In the genomic region with DNA sequence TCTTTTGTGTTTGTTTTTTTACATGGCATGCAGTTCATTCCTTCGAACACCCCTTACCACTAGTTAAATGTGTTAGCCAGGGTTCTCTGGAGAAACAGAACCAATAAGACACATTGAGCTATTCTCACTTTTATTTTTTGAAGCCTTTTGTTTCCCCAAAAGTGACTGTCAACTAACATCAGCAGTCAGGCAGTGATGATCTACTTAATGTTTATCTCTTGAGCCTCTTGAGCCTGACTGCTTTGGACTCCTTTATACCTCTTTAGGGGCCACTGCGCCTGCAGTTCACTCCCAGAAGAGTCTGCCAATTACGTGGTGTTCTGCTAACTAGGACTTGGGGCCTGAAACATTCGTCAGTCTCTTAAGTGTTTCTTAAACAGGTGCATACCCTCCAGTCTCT, we compare ENCODE assay signal across 29 cellular contexts.
"Had no signal": no experiment of that assay in that cellular context is flagged by ENCODE, and none has a peak within 500 bp of the region (broad histone marks: within the 10 kb centered on the region; RNA-seq: fewer than 3 reads in every experiment).

No MANE protein-coding gene starts in this region.

- H3K4me3 Mint-ChIP-seq: activated CD4-positive, alpha-beta memory T cell treated with anti-CD3 and anti-CD28 coated beads, Interleukin-2, amount 10 ng/mL, durations not matched to agents 7 days and 5 days; activated CD4-positive, alpha-beta T cell treated with anti-CD3 and anti-CD28 coated beads for 36 hours; activated CD4-positive, alpha-beta T cell treated with anti-CD3 and anti-CD28 coated beads, Interleukin-2, amount 10 ng/mL, durations not matched to agents 7 days and 5 days; activated naive CD4-positive, alpha-beta T cell treated with anti-CD3 and anti-CD28 coated beads, Interleukin-2, amount 10 ng/mL, durations not matched to agents 7 days and 5 days; activated naive CD8-positive, alpha-beta T cell treated with anti-CD3 and anti-CD28 coated beads, Interleukin-2, amount 10 ng/mL, durations not matched to agents 7 days and 5 days; activated T-cell treated with anti-CD3 and anti-CD28 coated beads, Interleukin-2, amount 50 U/mL, for 24 hours; activated T-cell treated with anti-CD3 and anti-CD28 coated beads, Interleukin-2, amount 50 U/mL, for 72 hours; brain had no signal

- H3K27ac Mint-ChIP-seq: activated CD4-positive, alpha-beta memory T cell treated with anti-CD3 and anti-CD28 coated beads, Interleukin-2, amount 10 ng/mL, durations not matched to agents 7 days and 5 days; activated CD4-positive, alpha-beta T cell treated with anti-CD3 and anti-CD28 coated beads for 36 hours; activated CD4-positive, alpha-beta T cell treated with anti-CD3 and anti-CD28 coated beads, Interleukin-2, amount 10 ng/mL, durations not matched to agents 7 days and 5 days; activated naive CD4-positive, alpha-beta T cell treated with anti-CD3 and anti-CD28 coated beads, Interleukin-2, amount 10 ng/mL, durations not matched to agents 7 days and 5 days; activated naive CD4-positive, alpha-beta T cell treated with anti-CD3 and anti-CD28 coated beads, Interleukin-2, amount 50 U/mL, for 72 hours; activated naive CD8-positive, alpha-beta T cell treated with anti-CD3 and anti-CD28 coated beads, Interleukin-2, amount 10 ng/mL, durations not matched to agents 7 days and 5 days; activated T-cell treated with anti-CD3 and anti-CD28 coated beads, Interleukin-2, amount 50 U/mL, for 24 hours; activated T-cell treated with anti-CD3 and anti-CD28 coated beads, Interleukin-2, amount 50 U/mL, for 72 hours; brain had no signal

- H3K9me3 ChIP-seq: colonic mucosa, esophagus squamous epithelium had no signal

- H3K79me2 ChIP-seq: hepatocyte had no signal

- H3K27me3 ChIP-seq: ascending aorta, breast epithelium, cardiac muscle cell, colonic mucosa, esophagus squamous epithelium, gastroesophageal sphincter, heart right ventricle, hepatocyte had no signal

- ATAC-seq: activated CD4-positive, alpha-beta T cell treated with anti-CD3 and anti-CD28 coated beads for 36 hours; activated naive CD4-positive, alpha-beta T cell treated with anti-CD3 and anti-CD28 coated beads, Interleukin-2, amount 50 U/mL, for 72 hours; activated T-cell treated with anti-CD3 and anti-CD28 coated beads, Interleukin-2, amount 50 U/mL, for 72 hours; gastroesophageal sphincter; heart right ventricle had no signal

- H3K36me3 ChIP-seq: ascending aorta, breast epithelium, cardiac muscle cell, colonic mucosa, esophagus squamous epithelium, gastroesophageal sphincter, heart right ventricle had no signal

- H3K27me3 Mint-ChIP-seq: activated CD4-positive, alpha-beta memory T cell treated with anti-CD3 and anti-CD28 coated beads, Interleukin-2, amount 10 ng/mL, durations not matched to agents 7 days and 5 days; activated CD4-positive, alpha-beta T cell treated with anti-CD3 and anti-CD28 coated beads for 36 hours; activated CD4-positive, alpha-beta T cell treated with anti-CD3 and anti-CD28 coated beads, Interleukin-2, amount 10 ng/mL, durations not matched to agents 7 days and 5 days; activated naive CD4-positive, alpha-beta T cell treated with anti-CD3 and anti-CD28 coated beads, Interleukin-2, amount 10 ng/mL, durations not matched to agents 7 days and 5 days; activated T-cell treated with anti-CD3 and anti-CD28 coated beads, Interleukin-2, amount 50 U/mL, for 24 hours had no signal

- H3K4me2 ChIP-seq: hepatocyte had no signal

- H3K27ac ChIP-seq: ascending aorta, breast epithelium, cardiac muscle cell, colonic mucosa, epithelial cell of prostate, esophagus squamous epithelium, gastroesophageal sphincter, heart right ventricle, hepatocyte had no signal

- DNase-seq: activated CD4-positive, alpha-beta memory T cell treated with anti-CD3 and anti-CD28 coated beads, Interleukin-2, amount 10 ng/mL, durations not matched to agents 7 days and 5 days; activated CD4-positive, alpha-beta T cell treated with anti-CD3 and anti-CD28 coated beads for 36 hours; activated CD4-positive, alpha-beta T cell treated with anti-CD3 and anti-CD28 coated beads, Interleukin-2, amount 10 ng/mL, durations not matched to agents 7 days and 5 days; activated CD4-positive, alpha-beta T cell treated with anti-CD3 and anti-CD28 coated beads, Interleukin-2, amount 50 U/mL, for 4 hours; activated CD4-positive, CD25-positive, alpha-beta regulatory T cell; activated CD4-positive, CD25-positive, alpha-beta regulatory T cell treated with anti-CD3 and anti-CD28 coated beads, Interleukin-2, amount 50 U/mL, for 72 hours; activated CD8-positive, alpha-beta memory T cell treated with anti-CD3 and anti-CD28 coated beads, Interleukin-2, amount 50 U/mL, for 48 hours; activated gamma-delta T cell; activated naive CD4-positive, alpha-beta T cell; activated naive CD4-positive, alpha-beta T cell treated with anti-CD3 and anti-CD28 coated beads, Interleukin-2, amount 10 ng/mL, durations not matched to agents 7 days and 5 days; activated naive CD8-positive, alpha-beta T cell treated with anti-CD3 and anti-CD28 coated beads, Interleukin-2, amount 10 ng/mL, durations not matched to agents 7 days and 5 days; activated T-cell treated with anti-CD3 and anti-CD28 coated beads for 4 hours; activated T-cell treated with anti-CD3 and anti-CD28 coated beads, Interleukin-2, amount 50 U/mL, for 24 hours; activated T-cell treated with anti-CD3 and anti-CD28 coated beads, Interleukin-2, amount 50 U/mL, for 72 hours; central memory CD4-positive, alpha-beta T cell; cerebellar nuclear complex; colonic mucosa; effector CD8-positive, alpha-beta T cell; esophagus squamous epithelium; foreskin melanocyte; heart right ventricle had no signal

- H3K36me3 Mint-ChIP-seq: activated naive CD4-positive, alpha-beta T cell treated with anti-CD3 and anti-CD28 coated beads, Interleukin-2, amount 10 ng/mL, durations not matched to agents 7 days and 5 days; activated naive CD8-positive, alpha-beta T cell treated with anti-CD3 and anti-CD28 coated beads, Interleukin-2, amount 10 ng/mL, durations not matched to agents 7 days and 5 days; brain had no signal

- H3K4me1 ChIP-seq: ascending aorta, breast epithelium, colonic mucosa, esophagus squamous epithelium, gastroesophageal sphincter, heart right ventricle had no signal

- H2AFZ ChIP-seq: hepatocyte had no signal

- H3K4me3 ChIP-seq: ascending aorta, breast epithelium, cardiac muscle cell, colonic mucosa, esophagus squamous epithelium, gastroesophageal sphincter, heart right ventricle, hepatocyte had no signal

- H3K4me1 Mint-ChIP-seq: activated CD4-positive, alpha-beta memory T cell treated with anti-CD3 and anti-CD28 coated beads, Interleukin-2, amount 10 ng/mL, durations not matched to agents 7 days and 5 days; activated CD4-positive, alpha-beta T cell treated with anti-CD3 and anti-CD28 coated beads for 36 hours; activated CD4-positive, alpha-beta T cell treated with anti-CD3 and anti-CD28 coated beads, Interleukin-2, amount 10 ng/mL, durations not matched to agents 7 days and 5 days; activated naive CD4-positive, alpha-beta T cell treated with anti-CD3 and anti-CD28 coated beads, Interleukin-2, amount 10 ng/mL, durations not matched to agents 7 days and 5 days; activated naive CD8-positive, alpha-beta T cell treated with anti-CD3 and anti-CD28 coated beads, Interleukin-2, amount 10 ng/mL, durations not matched to agents 7 days and 5 days; brain had no signal
